ENCODE assay signal across 1 cellular context in the genomic region with DNA sequence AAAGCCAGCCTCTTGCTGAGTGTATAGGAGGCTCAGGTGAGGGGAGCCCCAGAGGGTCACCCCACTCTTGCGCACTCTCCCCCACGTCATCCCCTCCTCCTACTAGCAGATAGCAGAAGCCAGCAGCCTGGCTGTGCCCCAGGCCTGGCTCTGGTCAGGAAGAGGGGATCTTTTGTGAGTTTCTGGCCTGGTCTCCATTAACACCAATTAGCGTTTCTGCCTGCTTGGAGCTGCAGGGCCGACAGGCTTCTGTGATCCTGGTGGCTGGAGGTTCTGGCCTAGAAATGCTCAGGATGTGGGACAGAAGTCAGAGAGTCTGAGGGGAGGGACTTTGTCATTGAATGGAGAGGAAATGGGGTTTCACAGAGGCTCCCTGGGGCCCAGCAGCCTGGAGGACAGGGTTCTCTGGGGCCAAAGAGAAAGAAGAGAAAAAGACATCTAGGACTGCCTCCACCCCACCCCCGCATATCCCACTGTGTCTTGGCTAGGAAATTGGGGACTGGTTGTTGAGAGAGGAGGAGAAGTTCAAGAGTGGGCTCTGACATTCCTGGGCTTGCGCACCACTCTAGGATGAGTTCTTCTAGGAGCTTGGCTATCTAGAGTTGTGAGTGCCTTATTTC.
TF ChIP-seq lines count a peak whose summit lies in the region.

No MANE protein-coding gene starts in this region.

TF ChIP-seq in GM23338, 12 proteins besides CTCF, POLR2A, EP300 and RAD21 (continued from another document):
- TF ChIP-seq, protein P1, sequence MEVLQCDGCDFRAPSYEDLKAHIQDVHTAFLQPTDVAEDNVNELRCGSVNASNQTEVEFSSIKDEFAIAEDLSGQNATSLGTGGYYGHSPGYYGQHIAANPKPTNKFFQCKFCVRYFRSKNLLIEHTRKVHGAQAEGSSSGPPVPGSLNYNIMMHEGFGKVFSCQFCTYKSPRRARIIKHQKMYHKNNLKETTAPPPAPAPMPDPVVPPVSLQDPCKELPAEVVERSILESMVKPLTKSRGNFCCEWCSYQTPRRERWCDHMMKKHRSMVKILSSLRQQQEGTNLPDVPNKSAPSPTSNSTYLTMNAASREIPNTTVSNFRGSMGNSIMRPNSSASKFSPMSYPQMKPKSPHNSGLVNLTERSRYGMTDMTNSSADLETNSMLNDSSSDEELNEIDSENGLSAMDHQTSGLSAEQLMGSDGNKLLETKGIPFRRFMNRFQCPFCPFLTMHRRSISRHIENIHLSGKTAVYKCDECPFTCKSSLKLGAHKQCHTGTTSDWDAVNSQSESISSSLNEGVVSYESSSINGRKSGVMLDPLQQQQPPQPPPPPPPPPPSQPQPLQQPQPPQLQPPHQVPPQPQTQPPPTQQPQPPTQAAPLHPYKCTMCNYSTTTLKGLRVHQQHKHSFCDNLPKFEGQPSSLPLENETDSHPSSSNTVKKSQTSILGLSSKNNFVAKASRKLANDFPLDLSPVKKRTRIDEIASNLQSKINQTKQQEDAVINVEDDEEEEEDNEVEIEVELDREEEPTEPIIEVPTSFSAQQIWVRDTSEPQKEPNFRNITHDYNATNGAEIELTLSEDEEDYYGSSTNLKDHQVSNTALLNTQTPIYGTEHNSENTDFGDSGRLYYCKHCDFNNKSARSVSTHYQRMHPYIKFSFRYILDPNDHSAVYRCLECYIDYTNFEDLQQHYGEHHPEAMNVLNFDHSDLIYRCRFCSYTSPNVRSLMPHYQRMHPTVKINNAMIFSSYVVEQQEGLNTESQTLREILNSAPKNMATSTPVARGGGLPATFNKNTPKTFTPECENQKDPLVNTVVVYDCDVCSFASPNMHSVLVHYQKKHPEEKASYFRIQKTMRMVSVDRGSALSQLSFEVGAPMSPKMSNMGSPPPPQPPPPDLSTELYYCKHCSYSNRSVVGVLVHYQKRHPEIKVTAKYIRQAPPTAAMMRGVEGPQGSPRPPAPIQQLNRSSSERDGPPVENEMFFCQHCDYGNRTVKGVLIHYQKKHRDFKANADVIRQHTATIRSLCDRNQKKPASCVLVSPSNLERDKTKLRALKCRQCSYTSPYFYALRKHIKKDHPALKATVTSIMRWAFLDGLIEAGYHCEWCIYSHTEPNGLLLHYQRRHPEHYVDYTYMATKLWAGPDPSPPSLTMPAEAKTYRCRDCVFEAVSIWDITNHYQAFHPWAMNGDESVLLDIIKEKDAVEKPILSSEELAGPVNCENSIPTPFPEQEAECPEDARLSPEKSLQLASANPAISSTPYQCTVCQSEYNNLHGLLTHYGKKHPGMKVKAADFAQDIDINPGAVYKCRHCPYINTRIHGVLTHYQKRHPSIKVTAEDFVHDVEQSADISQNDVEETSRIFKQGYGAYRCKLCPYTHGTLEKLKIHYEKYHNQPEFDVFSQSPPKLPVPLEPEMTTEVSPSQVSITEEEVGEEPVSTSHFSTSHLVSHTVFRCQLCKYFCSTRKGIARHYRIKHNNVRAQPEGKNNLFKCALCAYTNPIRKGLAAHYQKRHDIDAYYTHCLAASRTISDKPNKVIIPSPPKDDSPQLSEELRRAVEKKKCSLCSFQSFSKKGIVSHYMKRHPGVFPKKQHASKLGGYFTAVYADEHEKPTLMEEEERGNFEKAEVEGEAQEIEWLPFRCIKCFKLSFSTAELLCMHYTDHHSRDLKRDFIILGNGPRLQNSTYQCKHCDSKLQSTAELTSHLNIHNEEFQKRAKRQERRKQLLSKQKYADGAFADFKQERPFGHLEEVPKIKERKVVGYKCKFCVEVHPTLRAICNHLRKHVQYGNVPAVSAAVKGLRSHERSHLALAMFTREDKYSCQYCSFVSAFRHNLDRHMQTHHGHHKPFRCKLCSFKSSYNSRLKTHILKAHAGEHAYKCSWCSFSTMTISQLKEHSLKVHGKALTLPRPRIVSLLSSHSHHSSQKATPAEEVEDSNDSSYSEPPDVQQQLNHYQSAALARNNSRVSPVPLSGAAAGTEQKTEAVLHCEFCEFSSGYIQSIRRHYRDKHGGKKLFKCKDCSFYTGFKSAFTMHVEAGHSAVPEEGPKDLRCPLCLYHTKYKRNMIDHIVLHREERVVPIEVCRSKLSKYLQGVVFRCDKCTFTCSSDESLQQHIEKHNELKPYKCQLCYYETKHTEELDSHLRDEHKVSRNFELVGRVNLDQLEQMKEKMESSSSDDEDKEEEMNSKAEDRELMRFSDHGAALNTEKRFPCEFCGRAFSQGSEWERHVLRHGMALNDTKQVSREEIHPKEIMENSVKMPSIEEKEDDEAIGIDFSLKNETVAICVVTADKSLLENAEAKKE (CRISPR knock-in tag; IDR thresholded peaks at IDR 0.05), result no peak
